ENCODE assay signal across 1 cellular context in the genomic region with DNA sequence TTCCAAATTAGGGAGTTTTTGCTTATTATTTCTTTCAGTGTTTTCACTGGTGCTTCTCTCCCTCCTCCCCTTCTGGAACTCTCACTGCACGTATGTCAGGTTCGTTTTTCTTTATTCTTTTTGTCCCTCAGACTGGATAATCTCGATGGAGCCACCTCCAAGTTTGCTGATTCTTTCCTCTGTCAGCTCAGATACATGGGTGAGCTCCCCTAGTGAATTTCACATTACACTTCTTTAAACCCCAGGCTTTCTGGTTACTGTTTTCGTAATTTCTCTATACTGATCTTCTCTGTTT.
TF ChIP-seq lines count a peak whose summit lies in the region.

No MANE protein-coding gene starts in this region.

TF ChIP-seq in K562, 482 proteins besides CTCF, POLR2A, EP300 and RAD21:
- TF ChIP-seq, protein P1, sequence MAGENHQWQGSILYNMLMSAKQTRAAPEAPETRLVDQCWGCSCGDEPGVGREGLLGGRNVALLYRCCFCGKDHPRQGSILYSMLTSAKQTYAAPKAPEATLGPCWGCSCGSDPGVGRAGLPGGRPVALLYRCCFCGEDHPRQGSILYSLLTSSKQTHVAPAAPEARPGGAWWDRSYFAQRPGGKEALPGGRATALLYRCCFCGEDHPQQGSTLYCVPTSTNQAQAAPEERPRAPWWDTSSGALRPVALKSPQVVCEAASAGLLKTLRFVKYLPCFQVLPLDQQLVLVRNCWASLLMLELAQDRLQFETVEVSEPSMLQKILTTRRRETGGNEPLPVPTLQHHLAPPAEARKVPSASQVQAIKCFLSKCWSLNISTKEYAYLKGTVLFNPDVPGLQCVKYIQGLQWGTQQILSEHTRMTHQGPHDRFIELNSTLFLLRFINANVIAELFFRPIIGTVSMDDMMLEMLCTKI (IDR thresholded peaks at IDR 0.05; ENCODE audit: partially characterized antibody) = no peak
- TF ChIP-seq ZNF263 (CRISPR knock-in tag; IDR thresholded peaks at IDR 0.05; ENCODE audit: borderline replicate concordance) = no peak
- TF ChIP-seq CBX1 (IDR thresholded peaks at IDR 0.05; ENCODE audit: low read depth) = no peak
- no peak for TF ChIP-seq ESRRB (CRISPR knock-in tag; IDR thresholded peaks at IDR 0.05; ENCODE audit: borderline replicate concordance)
- no peak for TF ChIP-seq XRCC5 (IDR thresholded peaks at IDR 0.05; ENCODE audit: low read depth, low read length)
- no peak for TF ChIP-seq U2AF2 (optimal IDR thresholded peaks at IDR 0.05; ENCODE audit: low read depth, low read length)
- TF ChIP-seq, protein P2, sequence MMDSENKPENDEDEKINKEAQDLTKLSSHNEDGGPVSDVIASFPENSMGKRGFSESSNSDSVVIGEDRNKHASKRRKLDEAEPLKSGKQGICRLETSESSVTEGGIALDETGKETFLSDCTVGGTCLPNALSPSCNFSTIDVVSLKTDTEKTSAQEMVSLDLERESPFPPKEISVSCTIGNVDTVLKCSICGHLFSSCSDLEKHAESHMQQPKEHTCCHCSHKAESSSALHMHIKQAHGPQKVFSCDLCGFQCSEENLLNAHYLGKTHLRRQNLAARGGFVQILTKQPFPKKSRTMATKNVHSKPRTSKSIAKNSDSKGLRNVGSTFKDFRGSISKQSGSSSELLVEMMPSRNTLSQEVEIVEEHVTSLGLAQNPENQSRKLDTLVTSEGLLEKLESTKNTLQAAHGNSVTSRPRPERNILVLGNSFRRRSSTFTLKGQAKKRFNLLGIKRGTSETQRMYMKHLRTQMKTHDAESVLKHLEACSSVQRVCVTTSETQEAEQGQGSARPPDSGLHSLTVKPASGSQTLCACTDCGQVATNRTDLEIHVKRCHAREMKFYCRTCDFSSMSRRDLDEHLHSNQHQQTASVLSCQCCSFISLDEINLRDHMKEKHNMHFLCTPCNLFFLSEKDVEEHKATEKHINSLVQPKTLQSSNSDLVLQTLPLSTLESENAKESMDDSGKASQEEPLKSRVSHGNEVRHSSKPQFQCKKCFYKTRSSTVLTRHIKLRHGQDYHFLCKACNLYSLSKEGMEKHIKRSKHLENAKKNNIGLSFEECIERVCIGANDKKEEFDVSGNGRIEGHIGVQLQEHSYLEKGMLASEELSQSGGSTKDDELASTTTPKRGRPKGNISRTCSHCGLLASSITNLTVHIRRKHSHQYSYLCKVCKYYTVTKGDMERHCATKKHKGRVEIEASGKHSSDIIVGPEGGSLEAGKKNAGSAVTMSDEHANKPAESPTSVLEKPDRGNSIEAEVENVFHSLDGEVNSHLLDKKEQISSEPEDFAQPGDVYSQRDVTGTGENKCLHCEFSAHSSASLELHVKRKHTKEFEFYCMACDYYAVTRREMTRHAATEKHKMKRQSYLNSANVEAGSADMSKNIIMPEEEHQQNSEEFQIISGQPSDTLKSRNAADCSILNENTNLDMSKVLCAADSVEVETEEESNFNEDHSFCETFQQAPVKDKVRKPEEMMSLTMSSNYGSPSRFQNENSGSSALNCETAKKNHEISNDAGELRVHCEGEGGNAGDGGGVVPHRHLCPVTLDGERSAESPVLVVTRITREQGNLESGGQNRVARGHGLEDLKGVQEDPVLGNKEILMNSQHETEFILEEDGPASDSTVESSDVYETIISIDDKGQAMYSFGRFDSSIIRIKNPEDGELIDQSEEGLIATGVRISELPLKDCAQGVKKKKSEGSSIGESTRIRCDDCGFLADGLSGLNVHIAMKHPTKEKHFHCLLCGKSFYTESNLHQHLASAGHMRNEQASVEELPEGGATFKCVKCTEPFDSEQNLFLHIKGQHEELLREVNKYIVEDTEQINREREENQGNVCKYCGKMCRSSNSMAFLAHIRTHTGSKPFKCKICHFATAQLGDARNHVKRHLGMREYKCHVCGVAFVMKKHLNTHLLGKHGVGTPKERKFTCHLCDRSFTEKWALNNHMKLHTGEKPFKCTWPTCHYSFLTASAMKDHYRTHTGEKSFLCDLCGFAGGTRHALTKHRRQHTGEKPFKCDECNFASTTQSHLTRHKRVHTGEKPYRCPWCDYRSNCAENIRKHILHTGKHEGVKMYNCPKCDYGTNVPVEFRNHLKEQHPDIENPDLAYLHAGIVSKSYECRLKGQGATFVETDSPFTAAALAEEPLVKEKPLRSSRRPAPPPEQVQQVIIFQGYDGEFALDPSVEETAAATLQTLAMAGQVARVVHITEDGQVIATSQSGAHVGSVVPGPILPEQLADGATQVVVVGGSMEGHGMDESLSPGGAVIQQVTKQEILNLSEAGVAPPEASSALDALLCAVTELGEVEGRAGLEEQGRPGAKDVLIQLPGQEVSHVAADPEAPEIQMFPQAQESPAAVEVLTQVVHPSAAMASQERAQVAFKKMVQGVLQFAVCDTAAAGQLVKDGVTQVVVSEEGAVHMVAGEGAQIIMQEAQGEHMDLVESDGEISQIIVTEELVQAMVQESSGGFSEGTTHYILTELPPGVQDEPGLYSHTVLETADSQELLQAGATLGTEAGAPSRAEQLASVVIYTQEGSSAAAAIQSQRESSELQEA (IDR thresholded peaks at IDR 0.05; ENCODE audit: low read depth) = no peak
- TF ChIP-seq, protein P3, sequence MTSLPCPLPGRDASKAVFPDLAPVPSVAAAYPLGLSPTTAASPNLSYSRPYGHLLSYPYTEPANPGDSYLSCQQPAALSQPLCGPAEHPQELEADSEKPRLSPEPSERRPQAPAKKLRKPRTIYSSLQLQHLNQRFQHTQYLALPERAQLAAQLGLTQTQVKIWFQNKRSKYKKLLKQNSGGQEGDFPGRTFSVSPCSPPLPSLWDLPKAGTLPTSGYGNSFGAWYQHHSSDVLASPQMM (CRISPR knock-in tag; IDR thresholded peaks at IDR 0.05) = no peak
- no peak for TF ChIP-seq KLF1 (tag; IDR thresholded peaks at IDR 0.05)
- no peak for TF ChIP-seq HMG20A (CRISPR knock-in tag; conservative IDR thresholded peaks at IDR 0.05)
- no peak for TF ChIP-seq ZNF717 (CRISPR knock-in tag; IDR thresholded peaks at IDR 0.05)
- TF ChIP-seq, protein P4, sequence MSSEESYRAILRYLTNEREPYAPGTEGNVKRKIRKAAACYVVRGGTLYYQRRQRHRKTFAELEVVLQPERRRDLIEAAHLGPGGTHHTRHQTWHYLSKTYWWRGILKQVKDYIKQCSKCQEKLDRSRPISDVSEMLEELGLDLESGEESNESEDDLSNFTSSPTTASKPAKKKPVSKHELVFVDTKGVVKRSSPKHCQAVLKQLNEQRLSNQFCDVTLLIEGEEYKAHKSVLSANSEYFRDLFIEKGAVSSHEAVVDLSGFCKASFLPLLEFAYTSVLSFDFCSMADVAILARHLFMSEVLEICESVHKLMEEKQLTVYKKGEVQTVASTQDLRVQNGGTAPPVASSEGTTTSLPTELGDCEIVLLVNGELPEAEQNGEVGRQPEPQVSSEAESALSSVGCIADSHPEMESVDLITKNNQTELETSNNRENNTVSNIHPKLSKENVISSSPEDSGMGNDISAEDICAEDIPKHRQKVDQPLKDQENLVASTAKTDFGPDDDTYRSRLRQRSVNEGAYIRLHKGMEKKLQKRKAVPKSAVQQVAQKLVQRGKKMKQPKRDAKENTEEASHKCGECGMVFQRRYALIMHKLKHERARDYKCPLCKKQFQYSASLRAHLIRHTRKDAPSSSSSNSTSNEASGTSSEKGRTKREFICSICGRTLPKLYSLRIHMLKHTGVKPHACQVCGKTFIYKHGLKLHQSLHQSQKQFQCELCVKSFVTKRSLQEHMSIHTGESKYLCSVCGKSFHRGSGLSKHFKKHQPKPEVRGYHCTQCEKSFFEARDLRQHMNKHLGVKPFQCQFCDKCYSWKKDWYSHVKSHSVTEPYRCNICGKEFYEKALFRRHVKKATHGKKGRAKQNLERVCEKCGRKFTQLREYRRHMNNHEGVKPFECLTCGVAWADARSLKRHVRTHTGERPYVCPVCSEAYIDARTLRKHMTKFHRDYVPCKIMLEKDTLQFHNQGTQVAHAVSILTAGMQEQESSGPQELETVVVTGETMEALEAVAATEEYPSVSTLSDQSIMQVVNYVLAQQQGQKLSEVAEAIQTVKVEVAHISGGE (CRISPR knock-in tag; IDR thresholded peaks at IDR 0.05) = no peak
- TF ChIP-seq, protein P5, sequence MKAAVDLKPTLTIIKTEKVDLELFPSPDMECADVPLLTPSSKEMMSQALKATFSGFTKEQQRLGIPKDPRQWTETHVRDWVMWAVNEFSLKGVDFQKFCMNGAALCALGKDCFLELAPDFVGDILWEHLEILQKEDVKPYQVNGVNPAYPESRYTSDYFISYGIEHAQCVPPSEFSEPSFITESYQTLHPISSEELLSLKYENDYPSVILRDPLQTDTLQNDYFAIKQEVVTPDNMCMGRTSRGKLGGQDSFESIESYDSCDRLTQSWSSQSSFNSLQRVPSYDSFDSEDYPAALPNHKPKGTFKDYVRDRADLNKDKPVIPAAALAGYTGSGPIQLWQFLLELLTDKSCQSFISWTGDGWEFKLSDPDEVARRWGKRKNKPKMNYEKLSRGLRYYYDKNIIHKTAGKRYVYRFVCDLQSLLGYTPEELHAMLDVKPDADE (conservative IDR thresholded peaks at IDR 0.05; ENCODE audit: control insufficient read depth, low read depth, low read length) = no peak
- TF ChIP-seq HDAC1 (IDR thresholded peaks at IDR 0.05) = no peak
- TF ChIP-seq SMAD2 (IDR thresholded peaks at IDR 0.05; ENCODE audit: low read depth, low read length) = no peak
- TF ChIP-seq HNRNPL (IDR thresholded peaks at IDR 0.05; ENCODE audit: low read depth, low read length) = no peak
